ENCODE assay signal across 2 cellular contexts in the genomic region with DNA sequence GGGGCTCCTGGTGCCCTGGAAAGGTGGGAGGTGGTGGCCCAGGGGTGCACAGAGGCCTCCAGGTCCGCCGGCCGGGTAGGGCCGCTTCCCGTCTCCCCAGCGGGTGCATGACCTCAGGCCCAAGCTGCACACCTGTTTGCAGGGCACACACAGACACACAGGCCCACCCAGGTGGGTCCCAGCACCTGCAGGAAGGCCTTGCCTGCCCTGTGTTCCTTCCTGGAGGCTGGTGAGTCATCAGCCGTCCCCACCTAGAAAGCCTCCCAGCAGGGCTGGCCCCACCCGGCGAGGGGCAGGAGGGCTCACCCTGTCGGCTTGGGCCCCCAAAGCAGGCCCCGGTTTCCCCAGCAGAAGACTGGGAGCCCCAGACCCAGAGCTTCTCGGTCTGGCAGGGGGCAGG.
TF ChIP-seq lines count a peak whose summit lies in the region.

No MANE protein-coding gene starts in this region.

TF ChIP-seq in HEK293, 187 proteins besides CTCF, POLR2A, EP300 and RAD21:
- TF ChIP-seq ZFP69B (tag by site-specific recombination; IDR thresholded peaks at IDR 0.05) (0 out of 2 replicates have a peak, but pooled peaks have one; percentile 41), ZNF529 (tag by site-specific recombination; IDR thresholded peaks at IDR 0.05; ENCODE audit: insufficient replicate concordance) (no peak), GLIS2 (tag by site-specific recombination; IDR thresholded peaks at IDR 0.05) (peak; percentile 18; the same call in 1 of the 2 replicates), KLF1 (tag by site-specific recombination; IDR thresholded peaks at IDR 0.05) (peak; percentile 68), GLIS1 (tag by site-specific recombination; IDR thresholded peaks at IDR 0.05) (peak; percentile 37; the same call in 1 of the 2 replicates)

TF ChIP-seq in K562, 482 proteins besides CTCF, POLR2A, EP300 and RAD21:
- no peak for TF ChIP-seq ZEB2 (IDR thresholded peaks at IDR 0.05)
- TF ChIP-seq, protein P1, sequence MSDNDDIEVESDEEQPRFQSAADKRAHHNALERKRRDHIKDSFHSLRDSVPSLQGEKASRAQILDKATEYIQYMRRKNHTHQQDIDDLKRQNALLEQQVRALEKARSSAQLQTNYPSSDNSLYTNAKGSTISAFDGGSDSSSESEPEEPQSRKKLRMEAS (CRISPR knock-in tag; IDR thresholded peaks at IDR 0.05), result 0 out of 2 replicates have a peak, but pooled peaks have one; percentile 23
- TF ChIP-seq FIP1L1 (IDR thresholded peaks at IDR 0.05; ENCODE audit: low read depth, low read length, poor library complexity, severe bottlenecking), result no peak
- TF ChIP-seq CCAR2 (IDR thresholded peaks at IDR 0.05; ENCODE audit: low read depth, low read length), result no peak
- TF ChIP-seq MYC (IDR thresholded peaks at IDR 0.05; ENCODE audit: low read depth, low read length), result no peak
- TF ChIP-seq MYC (CRISPR knock-in tag; IDR thresholded peaks at IDR 0.05; ENCODE audit: borderline replicate concordance, low read depth), result no peak
TF ChIP-seq in K562: peak in this region for 1.
